ENCODE assay signal across 8 cellular contexts in genomic region chr18:13501896-13502295, GRCh38.
DNase-seq lines count a peak whose midpoint lies in the region; ATAC-seq, FAIRE-seq and TF ChIP-seq lines count a peak whose summit lies in the region.

No MANE protein-coding gene starts in this region.

- in situ Hi-C loops in HepG2 (cut with HindIII; ENCODE audit: extremely low pct_ligation_motif_present, low pct_unique_long_range_greater_than_20kb), result no loop called here

- no peak overlapping the region for H2AFZ ChIP-seq in HepG2 (ENCODE audit: low read length)

- H3K36me3 ChIP-seq in liver (ENCODE audit: control insufficient read depth in 4 of 4, insufficient read depth in 3 of 4, low read depth in 1 of 4, low read length in 3 of 4) (peaks cover 2 to 24% (median 14%) of the 10 kb centered on the region in 4 donors), HepG2 (replicated peaks in 1 of 2; ENCODE audit: control insufficient read depth in 1 of 2, insufficient read depth in 2 of 2, low read length in 2 of 2) (peaks cover 0 to 4% of the 10 kb centered on the region in 2 experiments; a peak in 1 of 5 replicates)

- DNase-seq in HepG2 (ENCODE audit: low spot score), result no peak
- DNase-seq in astrocyte of the hippocampus (ENCODE audit: low read depth, low spot score), result peak; percentile 52
- DNase-seq in stimulated activated naive B cell treated with anti-CD40 and anti-IgM and Interleukin-4, amounts not matched to agents 10 μg/mL and 1 μg/mL and 100 μg/mL, for 72 hours, result no peak
- DNase-seq in NCI-H1048 (lab: John Stamatoyannopoulos, UW), result no peak
- no peak for DNase-seq in NCI-H345 (lab: John Stamatoyannopoulos, UW)
- DNase-seq in NOMO-1 (lab: John Stamatoyannopoulos, UW; ENCODE audit: unreplicated experiment in 2 of 2), result no peak

- no peaks in the 10 kb centered on the region for H3K79me2 ChIP-seq in HepG2 (ENCODE audit: insufficient read depth, low read length)

- no peaks in the 10 kb centered on the region for H4K20me1 ChIP-seq in HepG2 (ENCODE audit: insufficient read depth, low read length)

- intact Hi-C loops in HepG2 (cut with micrococcal nuclease; ENCODE audit: unreplicated experiment), result no loop called here

- no peaks in the 10 kb centered on the region for H3K27me3 Mint-ChIP-seq in stimulated activated naive B cell treated with anti-CD40 and anti-IgM and Interleukin-4, amounts not matched to agents 10 μg/mL and 1 μg/mL and 100 μg/mL, for 72 hours

- peaks cover 23 to 28% of the 10 kb centered on the region in 2 donors for H3K36me3 Mint-ChIP-seq in stimulated activated naive B cell treated with anti-CD40 and anti-IgM and Interleukin-4, amounts not matched to agents 10 μg/mL and 1 μg/mL and 100 μg/mL, for 72 hours

- no peak for TF ChIP-seq POLR2A in HepG2 (IDR thresholded peaks at IDR 0.05; ENCODE audit: insufficient read depth in 1 of 2, low read depth in 2 of 2, low read length in 2 of 2)

- H3K9me3 ChIP-seq in liver (ENCODE audit: control insufficient read depth in 4 of 4, low read length in 3 of 4), result no peaks in the 10 kb centered on the region
- peaks cover 9% of the 10 kb centered on the region; the same call in 1 of the 2 replicates for H3K9me3 ChIP-seq in HepG2 (ENCODE audit: low read length)

- 31% methylated on average over 8 of the region's 8 CpGs for WGBS in liver
- WGBS in HepG2 (ENCODE audit: low lambda C conversion rate), result 94% methylated on average over 8 of the region's 8 CpGs

- peak overlapping the region; percentile 87 to 89 for H3K27ac ChIP-seq in liver (ENCODE audit: low read depth in 1 of 2, low read length in 2 of 2)
- H3K27ac ChIP-seq in HepG2 (ENCODE audit: extremely low read length, insufficient read depth, low read length), result no peak overlapping the region

- H3K9me3 Mint-ChIP-seq in stimulated activated naive B cell treated with anti-CD40 and anti-IgM and Interleukin-4, amounts not matched to agents 10 μg/mL and 1 μg/mL and 100 μg/mL, for 72 hours, result peaks cover 9 to 10% of the 10 kb centered on the region in 2 donors

- no peak overlapping the region for H3K27ac Mint-ChIP-seq in stimulated activated naive B cell treated with anti-CD40 and anti-IgM and Interleukin-4, amounts not matched to agents 10 μg/mL and 1 μg/mL and 100 μg/mL, for 72 hours

- H3K4me1 Mint-ChIP-seq in stimulated activated naive B cell treated with anti-CD40 and anti-IgM and Interleukin-4, amounts not matched to agents 10 μg/mL and 1 μg/mL and 100 μg/mL, for 72 hours, result peaks cover 17 to 18% of the 10 kb centered on the region in 2 donors

- H3K4me3 ChIP-seq in liver (ENCODE audit: low read depth in 1 of 3, low read length in 3 of 3) (no peak overlapping the region), HepG2 (replicated peaks in 1 of 3; ENCODE audit: insufficient read depth in 1 of 3, low read depth in 2 of 3, low read length in 3 of 3) (no peak overlapping the region)

- no peak overlapping the region for H3K4me3 Mint-ChIP-seq in stimulated activated naive B cell treated with anti-CD40 and anti-IgM and Interleukin-4, amounts not matched to agents 10 μg/mL and 1 μg/mL and 100 μg/mL, for 72 hours

- TF ChIP-seq RAD21 in liver (IDR thresholded peaks at IDR 0.05) (peak; percentile 49), HepG2 (CRISPR knock-in tag; IDR thresholded peaks at IDR 0.05) (no peak)

- no peak for FAIRE-seq in HepG2 (lab: Jason Lieb, UNC)

- POLR2A ChIA-PET in HepG2 (lab: Yijun Ruan, JAX), result no interaction called here

- no peak for TF ChIP-seq EP300 in HepG2 (IDR thresholded peaks at IDR 0.05; ENCODE audit: low read depth in 2 of 2, low read length in 2 of 2)
- no peak for TF ChIP-seq EP300 in HepG2 (CRISPR knock-in tag; IDR thresholded peaks at IDR 0.05; ENCODE audit: borderline replicate concordance)

- TF ChIP-seq CTCF in liver (IDR thresholded peaks at IDR 0.05; ENCODE audit: low read depth, low read length, missing input control), result no peak
- TF ChIP-seq CTCF in HepG2 (CRISPR knock-in tag; IDR thresholded peaks at IDR 0.05), result no peak

- no peak overlapping the region for H3K9ac ChIP-seq in liver (ENCODE audit: low read depth in 1 of 2, low read length in 2 of 2)
- no peak overlapping the region for H3K9ac ChIP-seq in HepG2 (ENCODE audit: insufficient read depth, low read depth, low read length)

- H3K4me2 ChIP-seq in HepG2 (ENCODE audit: low read depth, low read length), result no peak overlapping the region

- BruUV-seq in HepG2 (replicated peaks; lab: Mats Ljungman, UMichigan), result no TSS peak

- CTCF ChIA-PET in HepG2 (lab: Yijun Ruan, JAX; ENCODE audit: low intra/inter-chr PET ratio, low total read pairs), result no interaction called here

- H3K27me3 ChIP-seq in liver (ENCODE audit: control insufficient read depth in 4 of 4, insufficient read depth in 4 of 4, low read length in 3 of 4) (no peaks in the 10 kb centered on the region), HepG2 (ENCODE audit: control insufficient read depth in 1 of 2, insufficient read depth in 2 of 2, low read length in 2 of 2) (no peaks in the 10 kb centered on the region)

- H3K4me1 ChIP-seq in liver (ENCODE audit: control insufficient read depth in 4 of 4, insufficient read depth in 4 of 4, low read length in 3 of 4), result peaks cover 2 to 27% (median 15%) of the 10 kb centered on the region in 4 donors
- peaks cover 11% of the 10 kb centered on the region for H3K4me1 ChIP-seq in HepG2 (ENCODE audit: insufficient read depth, low read length)

- ATAC-seq in HepG2 (no peak), HG03103 (IDR thresholded peaks at IDR 0.05; ENCODE audit: low read depth, unreplicated experiment) (peak; percentile 95)
- ATAC-seq in stimulated activated naive B cell treated with anti-CD40 and anti-IgM and Interleukin-4, amounts not matched to agents 10 μg/mL and 1 μg/mL and 100 μg/mL, for 72 hours (replicated peaks), result peak; percentile 63 to 76

TF ChIP-seq in liver, 16 proteins besides CTCF, POLR2A, EP300 and RAD21 (continues in another document):
- TF ChIP-seq ATF3 (IDR thresholded peaks at IDR 0.05) (no peak), SP1 (IDR thresholded peaks at IDR 0.05) (peak; percentile 39), FOXA1 (IDR thresholded peaks at IDR 0.05) (no peak), HNF4A (conservative IDR thresholded peaks at IDR 0.05) (peak; percentile 58 to 67), GABPA (IDR thresholded peaks at IDR 0.05 in 1 of 2, conservative IDR thresholded peaks at IDR 0.05 in 1 of 2) (no peak), YY1 (IDR thresholded peaks at IDR 0.05) (peak; percentile 59), RXRA (IDR thresholded peaks at IDR 0.05) (peak in 1 of 2 donors; percentile 67), ZBTB33 (IDR thresholded peaks at IDR 0.05) (no peak), TAF1 (conservative IDR thresholded peaks at IDR 0.05) (no peak)
- TF ChIP-seq, protein P1, sequence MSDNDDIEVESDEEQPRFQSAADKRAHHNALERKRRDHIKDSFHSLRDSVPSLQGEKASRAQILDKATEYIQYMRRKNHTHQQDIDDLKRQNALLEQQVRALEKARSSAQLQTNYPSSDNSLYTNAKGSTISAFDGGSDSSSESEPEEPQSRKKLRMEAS (IDR thresholded peaks at IDR 0.05), result no peak

TF ChIP-seq in HepG2, 621 proteins besides CTCF, POLR2A, EP300 and RAD21 (continues in another document):
- TF ChIP-seq POLR2AphosphoS5 (IDR thresholded peaks at IDR 0.05; ENCODE audit: low read depth, low read length), result no peak
- no peak for TF ChIP-seq FOSL2 (CRISPR knock-in tag; IDR thresholded peaks at IDR 0.05)
- TF ChIP-seq PITX1 (CRISPR knock-in tag; IDR thresholded peaks at IDR 0.05), result no peak
- no peak for TF ChIP-seq IKZF1 (IDR thresholded peaks at IDR 0.05)
- no peak for TF ChIP-seq ZNF563 (CRISPR knock-in tag; IDR thresholded peaks at IDR 0.05)
- TF ChIP-seq TP53 (CRISPR knock-in tag; conservative IDR thresholded peaks at IDR 0.05), result no peak
- TF ChIP-seq, protein P2, sequence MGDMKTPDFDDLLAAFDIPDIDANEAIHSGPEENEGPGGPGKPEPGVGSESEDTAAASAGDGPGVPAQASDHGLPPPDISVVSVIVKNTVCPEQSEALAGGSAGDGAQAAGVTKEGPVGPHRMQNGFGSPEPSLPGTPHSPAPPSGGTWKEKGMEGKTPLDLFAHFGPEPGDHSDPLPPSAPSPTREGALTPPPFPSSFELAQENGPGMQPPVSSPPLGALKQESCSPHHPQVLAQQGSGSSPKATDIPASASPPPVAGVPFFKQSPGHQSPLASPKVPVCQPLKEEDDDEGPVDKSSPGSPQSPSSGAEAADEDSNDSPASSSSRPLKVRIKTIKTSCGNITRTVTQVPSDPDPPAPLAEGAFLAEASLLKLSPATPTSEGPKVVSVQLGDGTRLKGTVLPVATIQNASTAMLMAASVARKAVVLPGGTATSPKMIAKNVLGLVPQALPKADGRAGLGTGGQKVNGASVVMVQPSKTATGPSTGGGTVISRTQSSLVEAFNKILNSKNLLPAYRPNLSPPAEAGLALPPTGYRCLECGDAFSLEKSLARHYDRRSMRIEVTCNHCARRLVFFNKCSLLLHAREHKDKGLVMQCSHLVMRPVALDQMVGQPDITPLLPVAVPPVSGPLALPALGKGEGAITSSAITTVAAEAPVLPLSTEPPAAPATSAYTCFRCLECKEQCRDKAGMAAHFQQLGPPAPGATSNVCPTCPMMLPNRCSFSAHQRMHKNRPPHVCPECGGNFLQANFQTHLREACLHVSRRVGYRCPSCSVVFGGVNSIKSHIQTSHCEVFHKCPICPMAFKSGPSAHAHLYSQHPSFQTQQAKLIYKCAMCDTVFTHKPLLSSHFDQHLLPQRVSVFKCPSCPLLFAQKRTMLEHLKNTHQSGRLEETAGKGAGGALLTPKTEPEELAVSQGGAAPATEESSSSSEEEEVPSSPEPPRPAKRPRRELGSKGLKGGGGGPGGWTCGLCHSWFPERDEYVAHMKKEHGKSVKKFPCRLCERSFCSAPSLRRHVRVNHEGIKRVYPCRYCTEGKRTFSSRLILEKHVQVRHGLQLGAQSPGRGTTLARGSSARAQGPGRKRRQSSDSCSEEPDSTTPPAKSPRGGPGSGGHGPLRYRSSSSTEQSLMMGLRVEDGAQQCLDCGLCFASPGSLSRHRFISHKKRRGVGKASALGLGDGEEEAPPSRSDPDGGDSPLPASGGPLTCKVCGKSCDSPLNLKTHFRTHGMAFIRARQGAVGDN (CRISPR knock-in tag; IDR thresholded peaks at IDR 0.05), result no peak
- no peak for TF ChIP-seq TOPORS (CRISPR knock-in tag; IDR thresholded peaks at IDR 0.05)
